ENCODE assay signal across 1 cellular context in genomic region chr16:23025692-23026305, GRCh38.
A peak's percentile ranks its signal among the peaks of the same experiment; 100 is the strongest.
TF ChIP-seq lines count a peak whose summit lies in the region.

No MANE protein-coding gene starts in this region.

TF ChIP-seq in SK-N-SH treated with all-trans-retinoic acid at 6 μM for 48 hours, 23 proteins besides CTCF, POLR2A, EP300 and RAD21 (continued from another document):
- TF ChIP-seq, protein P1, sequence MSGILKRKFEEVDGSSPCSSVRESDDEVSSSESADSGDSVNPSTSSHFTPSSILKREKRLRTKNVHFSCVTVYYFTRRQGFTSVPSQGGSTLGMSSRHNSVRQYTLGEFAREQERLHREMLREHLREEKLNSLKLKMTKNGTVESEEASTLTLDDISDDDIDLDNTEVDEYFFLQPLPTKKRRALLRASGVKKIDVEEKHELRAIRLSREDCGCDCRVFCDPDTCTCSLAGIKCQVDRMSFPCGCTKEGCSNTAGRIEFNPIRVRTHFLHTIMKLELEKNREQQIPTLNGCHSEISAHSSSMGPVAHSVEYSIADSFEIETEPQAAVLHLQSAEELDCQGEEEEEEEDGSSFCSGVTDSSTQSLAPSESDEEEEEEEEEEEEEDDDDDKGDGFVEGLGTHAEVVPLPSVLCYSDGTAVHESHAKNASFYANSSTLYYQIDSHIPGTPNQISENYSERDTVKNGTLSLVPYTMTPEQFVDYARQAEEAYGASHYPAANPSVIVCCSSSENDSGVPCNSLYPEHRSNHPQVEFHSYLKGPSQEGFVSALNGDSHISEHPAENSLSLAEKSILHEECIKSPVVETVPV (CRISPR knock-in tag; IDR thresholded peaks at IDR 0.05): peak; percentile 92; the same call in 1 of the 2 replicates
